ENCODE assay signal across 10 cellular contexts in the genomic region with DNA sequence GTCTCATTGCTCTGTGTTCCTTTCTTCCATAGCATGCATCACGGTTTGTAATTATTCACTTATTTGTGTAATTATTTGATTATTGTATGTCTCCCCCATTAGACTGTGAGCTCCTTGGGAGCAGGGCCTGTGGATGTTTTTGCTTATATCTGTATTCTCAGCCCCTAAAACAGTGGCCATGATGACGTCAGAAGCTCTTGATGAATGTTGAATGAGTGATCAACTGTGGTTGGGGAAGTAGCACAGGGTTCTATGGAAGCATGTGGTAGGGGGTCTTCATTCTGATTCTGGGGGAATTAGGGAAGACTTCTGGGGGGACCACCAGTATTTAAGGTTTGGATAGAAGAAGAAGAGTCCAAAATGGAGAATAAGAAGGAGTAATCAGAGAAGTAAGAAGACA. TPM values are rescaled to one million over a fixed set of nuclear protein-coding genes. Genes with fewer than 3 reads are reported as not detected.
"Had no signal": no experiment of that assay in that cellular context is flagged by ENCODE, and none has a peak within 500 bp of the region (broad histone marks: within the 10 kb centered on the region; RNA-seq: fewer than 3 reads in every experiment).

No MANE protein-coding gene starts in this region.

- H3K9me3 Mint-ChIP-seq: HFFc6 had no signal

- H3K9me3 ChIP-seq: HAP-1 had no signal

- H3K4me3 Mint-ChIP-seq: HFFc6 had no signal

- H3K36me3 ChIP-seq: HAP-1 had no signal

- H3K4me3 ChIP-seq: GM23248, HAP-1 had no signal

- H3K9ac ChIP-seq: GM23248, KMS-11 had no signal

- H3K27ac Mint-ChIP-seq: HFFc6 had no signal

- DNase-seq: GM23248, GOT3, H7, HFFc6, IMR-90, KBM-7 had no signal

- H3K27ac ChIP-seq: HL-60, KMS-11 had no signal

- H3K4me2 ChIP-seq: KMS-11 had no signal

- H2AFZ ChIP-seq: GM23248 had no signal

RNA-seq across cellular contexts. Expression of gene DNAI1, which starts 6.0 kb away (rescaled TPM):
- total RNA-seq: GM23248, HFFc6, HT1080, IMR-90 had no signal
- polyA plus RNA-seq: GM23248, IMR-90 had no signal

RNA-seq across cellular contexts. Expression of gene ENHO, which starts 58.2 kb away (rescaled TPM):
- total RNA-seq: GM23248, IMR-90 had no signal
- polyA plus RNA-seq: GM23248, IMR-90 had no signal
